Comparison of ENCODE assay signal across 13 cellular contexts in genomic region chr1:111988377-111988742, GRCh38. TPM values are rescaled to one million over a fixed set of nuclear protein-coding genes. Genes with fewer than 3 reads are reported as not detected.
DNase-seq lines count a peak whose midpoint lies in the region; TF ChIP-seq lines count a peak whose summit lies in the region.
"Had no signal": no experiment of that assay in that cellular context is flagged by ENCODE, and none has a peak within 500 bp of the region (broad histone marks: within the 10 kb centered on the region; RNA-seq: fewer than 3 reads in every experiment).

No MANE protein-coding gene starts in this region.

- no peaks in the 10 kb centered on the region for H3K79me2 ChIP-seq in neural progenitor cell (ENCODE audit: low read depth)

- H3K27ac ChIP-seq in HEK293 (ENCODE audit: extremely low read depth, low read depth, low read length) (no peak overlapping the region), endodermal cell (ENCODE audit: low read depth, low read length) (no peak overlapping the region), neural progenitor cell (no peak overlapping the region)
- H3K27ac ChIP-seq: neutrophil had no signal

- H3K36me3 ChIP-seq in HEK293 (ENCODE audit: control insufficient read depth in 2 of 2, insufficient read depth in 1 of 2, low read length in 2 of 2), result no peaks in the 10 kb centered on the region
- H3K36me3 ChIP-seq in endodermal cell (ENCODE audit: control insufficient read depth, insufficient read depth, low read length), result no peaks in the 10 kb centered on the region
- no peaks in the 10 kb centered on the region for H3K36me3 ChIP-seq in neural progenitor cell
- H3K36me3 ChIP-seq in BE2C, result no peaks in the 10 kb centered on the region
- H3K36me3 ChIP-seq: neutrophil had no signal

- H3K27ac Mint-ChIP-seq in endodermal cell (no peak overlapping the region), neural progenitor cell (no peak overlapping the region)

- H3K27me3 ChIP-seq in endodermal cell (ENCODE audit: control insufficient read depth, insufficient read depth, low read length, poor library complexity, severe bottlenecking) (peaks cover 97% of the 10 kb centered on the region), neural progenitor cell (peaks cover 82% of the 10 kb centered on the region), BE2C (peaks cover 63% of the 10 kb centered on the region)

- H3K27me3 Mint-ChIP-seq in endodermal cell (ENCODE audit: insufficient read depth) (peaks cover 93% of the 10 kb centered on the region), neural progenitor cell (ENCODE audit: insufficient read depth, low read depth) (peaks cover 62% of the 10 kb centered on the region)

- H3K36me3 Mint-ChIP-seq in endodermal cell (ENCODE audit: low read depth), result no peaks in the 10 kb centered on the region
- no peaks in the 10 kb centered on the region for H3K36me3 Mint-ChIP-seq in neural progenitor cell

- H3K9me3 Mint-ChIP-seq in endodermal cell (no peaks in the 10 kb centered on the region), neural progenitor cell (no peaks in the 10 kb centered on the region)

- H3K9ac ChIP-seq in endodermal cell (ENCODE audit: extremely low read depth, low read length, poor library complexity, severe bottlenecking) (no peak overlapping the region), neural progenitor cell (no peak overlapping the region)

- H3K4me1 Mint-ChIP-seq in endodermal cell (no peaks in the 10 kb centered on the region), neural progenitor cell (peaks cover 20% of the 10 kb centered on the region)

- H2AFZ ChIP-seq in neural progenitor cell (replicated peaks), result peak overlapping the region; percentile 44

- TF ChIP-seq CTCF in HEK293 (tag by site-specific recombination; IDR thresholded peaks at IDR 0.05), result no peak
- no peak for TF ChIP-seq CTCF in endodermal cell (conservative IDR thresholded peaks at IDR 0.05)
- TF ChIP-seq CTCF in neural progenitor cell (IDR thresholded peaks at IDR 0.05), result no peak
- no peak for TF ChIP-seq CTCF in BE2C (IDR thresholded peaks at IDR 0.05; ENCODE audit: low read depth, low read length)

- H3K9me3 ChIP-seq in HEK293 (ENCODE audit: control insufficient read depth, insufficient read depth, low read depth, low read length), result no peaks in the 10 kb centered on the region
- no peaks in the 10 kb centered on the region for H3K9me3 ChIP-seq in endodermal cell (ENCODE audit: control insufficient read depth, low read length)
- H3K9me3 ChIP-seq in neural progenitor cell (ENCODE audit: low read depth), result no peaks in the 10 kb centered on the region
- H3K9me3 ChIP-seq in BE2C, result no peaks in the 10 kb centered on the region
- H3K9me3 ChIP-seq: neutrophil had no signal

- H3K4me3 Mint-ChIP-seq in endodermal cell (peak overlapping the region; percentile 49), neural progenitor cell (peak overlapping the region; percentile 83)

- no peak overlapping the region for H3K4me3 ChIP-seq in HEK293 (ENCODE audit: low read depth, low read length)
- H3K4me3 ChIP-seq in endodermal cell (ENCODE audit: low read length), result no peak overlapping the region
- peak overlapping the region; percentile 65 for H3K4me3 ChIP-seq in neural progenitor cell
- H3K4me3 ChIP-seq in BE2C (ENCODE audit: low read depth, low read length), result no peak overlapping the region

- 39 to 44% methylated on average over 7 to 8 of the region's 8 CpGs for WGBS in endodermal cell (ENCODE audit: insufficient coverage in 1 of 2, insufficient read length in 1 of 2), 2 experiments

- 0 out of 2 replicates have a peak, but pooled peaks cover 2% of the 10 kb centered on the region for H3K4me1 ChIP-seq in HEK293 (ENCODE audit: control insufficient read depth, insufficient read depth, low read length)
- no peaks in the 10 kb centered on the region for H3K4me1 ChIP-seq in endodermal cell (ENCODE audit: control insufficient read depth, insufficient read depth, low read length)
- peaks cover 21% of the 10 kb centered on the region for H3K4me1 ChIP-seq in neural progenitor cell
- no peaks in the 10 kb centered on the region for H3K4me1 ChIP-seq in BE2C

- peaks cover 22% of the 10 kb centered on the region for H3F3A ChIP-seq in neural progenitor cell (ENCODE audit: low read depth)

- CTCF ChIA-PET in HEK293 (lab: Yijun Ruan, JAX), result no interaction called here

- peaks cover 22% of the 10 kb centered on the region for H4K20me1 ChIP-seq in neural progenitor cell (ENCODE audit: low read depth)

- peak overlapping the region; percentile 99 for H3K4me2 ChIP-seq in neural progenitor cell

- DNase-seq in COLO668 (lab: John Stamatoyannopoulos, UW; ENCODE audit: unreplicated experiment) (peak; percentile 52), endodermal cell (no peak), neural progenitor cell (ENCODE audit: low spot score) (no peak), D341Med (ENCODE audit: low spot score) (no peak), BE2C (no peak)
- DNase-seq in activated CD4-positive, CD25-positive, alpha-beta regulatory T cell treated with anti-CD3 and anti-CD28 coated beads, Interleukin-2, amount 50 U/mL, for 72 hours, result no peak
- DNase-seq: KG1, NCI-H510A treated with DMSO at 0.1 percent for 48 hours, T-helper 1 cell had no signal

- POLR2A ChIA-PET in HEK293 (lab: Yijun Ruan, JAX), result no interaction called here

TF ChIP-seq in HEK293, 187 proteins besides CTCF, POLR2A, EP300 and RAD21:
- TF ChIP-seq SCRT2 (tag by site-specific recombination; IDR thresholded peaks at IDR 0.05), result peak; percentile 20; the same call in 1 of the 2 replicates
- TF ChIP-seq ZNF350 (tag by site-specific recombination; IDR thresholded peaks at IDR 0.05), result no peak

RNA-seq across cellular contexts. Expression of gene KCND3, which starts 1.1 kb away (rescaled TPM):
- total RNA-seq in endodermal cell (under 1 TPM in 1 of 2 donors, not detected in 1; 0.13 TPM), neural progenitor cell (ENCODE audit: low replicate concordance) (0.06 and 0.09 TPM in 2 replicates)
- 1.4 TPM for polyA plus RNA-seq in endodermal cell (2013, experiment 1 of 2)
- polyA plus RNA-seq in endodermal cell (2013, experiment 2 of 2), result 1.6 TPM
- polyA plus RNA-seq in BE2C (2012; ENCODE audit: insufficient read depth, insufficient read length, low read depth), result 1.2 TPM
- total RNA-seq: Daoy, glomerular endothelial cell had no signal
